17 cellular contexts compared by ENCODE assay signal in the genomic region with DNA sequence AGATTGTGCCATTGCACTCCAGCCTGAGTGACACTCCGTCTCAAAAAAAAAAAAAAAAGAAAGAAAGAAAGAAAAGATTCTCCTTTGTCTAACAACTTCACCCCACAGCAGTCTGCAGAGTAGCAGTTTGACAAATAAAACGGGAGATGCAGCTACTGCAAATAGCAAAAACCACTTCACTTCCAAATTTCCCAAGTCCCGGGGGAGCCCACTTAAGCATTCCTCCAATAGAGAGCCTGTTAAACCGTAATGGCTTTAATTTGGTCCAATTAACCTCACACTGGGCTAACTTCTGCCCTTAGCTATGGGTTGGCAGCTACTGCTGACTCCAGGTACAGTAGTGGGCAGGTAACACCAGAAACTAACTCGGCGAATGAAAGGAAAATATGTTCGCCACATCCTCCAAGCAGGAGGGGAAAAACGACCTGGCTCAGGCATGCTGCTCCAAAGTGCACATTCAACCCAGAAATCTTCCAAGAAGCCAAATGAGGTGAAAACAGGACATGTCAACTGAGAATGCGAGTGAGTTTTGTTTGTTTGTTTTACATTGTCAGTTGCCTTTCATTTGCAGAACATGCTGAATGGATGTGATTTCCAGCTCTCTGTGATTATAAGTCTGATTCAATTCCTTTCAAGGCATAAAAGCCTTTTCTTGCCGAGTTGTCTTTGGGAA.
DNase-seq lines count a peak whose midpoint lies in the region; ATAC-seq, FAIRE-seq and TF ChIP-seq lines count a peak whose summit lies in the region.
"Had no signal": no experiment of that assay in that cellular context is flagged by ENCODE, and none has a peak within 500 bp of the region (broad histone marks: within the 10 kb centered on the region; RNA-seq: fewer than 3 reads in every experiment).

No MANE protein-coding gene starts in this region.

- H2AFZ ChIP-seq in HepG2 (ENCODE audit: low read length): peak overlapping the region; percentile 29

- ATAC-seq in WTC11 (peak; percentile 74), HepG2 (no peak)
- ATAC-seq: effector memory CD8-positive, alpha-beta T cell; right cardiac atrium had no signal

- H3K9me3 ChIP-seq in HEK293 (ENCODE audit: control insufficient read depth, insufficient read depth, low read depth, low read length): no peaks in the 10 kb centered on the region
- no peaks in the 10 kb centered on the region for H3K9me3 ChIP-seq in HepG2 (ENCODE audit: low read length)
- H3K9me3 ChIP-seq in CD8-positive, alpha-beta memory T cell (ENCODE audit: low read length): no peaks in the 10 kb centered on the region

- no peak overlapping the region for H3K9ac ChIP-seq in HepG2 (ENCODE audit: insufficient read depth, low read depth, low read length)

- DNase-seq in NCI-H146 treated with DMSO at 0.1 percent for 48 hours (lab: John Stamatoyannopoulos, UW; ENCODE audit: unreplicated experiment): peak; percentile 19
- DNase-seq in WTC11 (ENCODE audit: low spot score): no peak
- no peak for DNase-seq in HepG2 (ENCODE audit: low spot score)
- DNase-seq in CD8-positive, alpha-beta memory T cell: no peak
- no peak for DNase-seq in stimulated activated CD4-positive, alpha-beta T cell treated with anti-CD3 and anti-CD28 coated beads, Interleukin-4, amount 100 ng/mL, for 24 hours
- DNase-seq in activated CD4-positive, alpha-beta T cell treated with anti-CD3 and anti-CD28 coated beads, Interleukin-2, amount 50 U/mL, for 1 hour: no peak
- no peak for DNase-seq in middle frontal gyrus (ENCODE audit: extremely low spot score, low spot score)
- DNase-seq: activated CD4-positive, alpha-beta T cell treated with anti-CD3 and anti-CD28 coated beads, Interleukin-2, amount 50 U/mL, for 4 hours; activated naive CD8-positive, alpha-beta T cell treated with anti-CD3 and anti-CD28 coated beads, Interleukin-2, amount 10 ng/mL, durations not matched to agents 7 days and 5 days; activated T-cell treated with anti-CD3 and anti-CD28 coated beads, Interleukin-2, amount 50 U/mL, for 24 hours; DMS153; effector memory CD8-positive, alpha-beta T cell; foreskin fibroblast; nephron progenitor cell; OCI-M1; right cardiac atrium had no signal

- H3K79me2 ChIP-seq in HepG2 (ENCODE audit: insufficient read depth, low read length): no peaks in the 10 kb centered on the region

- TF ChIP-seq RAD21 in HepG2 (CRISPR knock-in tag; IDR thresholded peaks at IDR 0.05): no peak

- no peaks in the 10 kb centered on the region for H3K36me3 Mint-ChIP-seq in WTC11
- H3K36me3 Mint-ChIP-seq in CD8-positive, alpha-beta memory T cell: no peaks in the 10 kb centered on the region
- H3K36me3 Mint-ChIP-seq: activated naive CD8-positive, alpha-beta T cell treated with anti-CD3 and anti-CD28 coated beads, Interleukin-2, amount 10 ng/mL, durations not matched to agents 7 days and 5 days had no signal

- no peaks in the 10 kb centered on the region for H3K9me3 Mint-ChIP-seq in WTC11
- H3K9me3 Mint-ChIP-seq in CD8-positive, alpha-beta memory T cell: no peaks in the 10 kb centered on the region
- H3K9me3 Mint-ChIP-seq: activated naive CD8-positive, alpha-beta T cell treated with anti-CD3 and anti-CD28 coated beads, Interleukin-2, amount 10 ng/mL, durations not matched to agents 7 days and 5 days; activated T-cell treated with anti-CD3 and anti-CD28 coated beads, Interleukin-2, amount 50 U/mL, for 24 hours; effector memory CD8-positive, alpha-beta T cell; nephron progenitor cell had no signal

- 9% methylated on average over 10 of the region's 10 CpGs for WGBS in HepG2 (ENCODE audit: low lambda C conversion rate)

- no peaks in the 10 kb centered on the region; a peak in 1 of 5 replicates for H3K27me3 ChIP-seq in HepG2 (ENCODE audit: control insufficient read depth in 1 of 2, insufficient read depth in 2 of 2, low read length in 2 of 2)
- no peaks in the 10 kb centered on the region for H3K27me3 ChIP-seq in CD8-positive, alpha-beta memory T cell (ENCODE audit: insufficient read depth, low read length, poor library complexity, severe bottlenecking)

- TF ChIP-seq EP300 in HepG2 (IDR thresholded peaks at IDR 0.05; ENCODE audit: low read depth in 2 of 2, low read length in 2 of 2) (no peak), HepG2 (CRISPR knock-in tag; IDR thresholded peaks at IDR 0.05; ENCODE audit: borderline replicate concordance) (no peak)

- no peaks in the 10 kb centered on the region for H4K20me1 ChIP-seq in HepG2 (ENCODE audit: insufficient read depth, low read length)

- POLR2A ChIA-PET in HEK293 (lab: Yijun Ruan, JAX) (no interaction called here), WTC11 (lab: Charles Lee) (interaction anchor here (0.7 kb wide), 1 partner anchor 16 kb away, joined by 5 read pairs; no protein-coding TSS in a partner anchor), HepG2 (lab: Yijun Ruan, JAX) (interaction anchor here (1.8 kb wide), 1 partner anchor 169 kb away, joined by 4 read pairs; no protein-coding TSS in a partner anchor)
- POLR2A ChIA-PET in CD8-positive, alpha-beta memory T cell (lab: Charles Lee): no interaction called here

- H3K36me3 ChIP-seq in HEK293 (ENCODE audit: control insufficient read depth in 2 of 2, insufficient read depth in 1 of 2, low read length in 2 of 2) (no peaks in the 10 kb centered on the region), HepG2 (replicated peaks in 1 of 2; ENCODE audit: control insufficient read depth in 1 of 2, insufficient read depth in 2 of 2, low read length in 2 of 2) (no peaks in the 10 kb centered on the region)
- no peaks in the 10 kb centered on the region for H3K36me3 ChIP-seq in CD8-positive, alpha-beta memory T cell (ENCODE audit: insufficient read depth, low read length)

- H3K27ac ChIP-seq in HEK293 (ENCODE audit: extremely low read depth, low read depth, low read length) (no peak overlapping the region), HepG2 (ENCODE audit: extremely low read length, insufficient read depth, low read length) (no peak overlapping the region)
- H3K27ac ChIP-seq in CD8-positive, alpha-beta memory T cell (ENCODE audit: low read depth, low read length): no peak overlapping the region

- H3K4me2 ChIP-seq in HepG2 (ENCODE audit: low read depth, low read length): peak overlapping the region; percentile 72

- intact Hi-C loops in HepG2 (cut with micrococcal nuclease; ENCODE audit: unreplicated experiment): no loop called here

- no peak for TF ChIP-seq POLR2A in HepG2 (IDR thresholded peaks at IDR 0.05; ENCODE audit: insufficient read depth in 1 of 2, low read depth in 2 of 2, low read length in 2 of 2)

- CTCF ChIA-PET in HEK293 (lab: Yijun Ruan, JAX) (interaction anchor here (1.0 kb wide), 1 partner anchor 30 kb away, joined by 4 read pairs; no protein-coding TSS in a partner anchor), WTC11 (lab: Charles Lee) (interaction anchor here (0.7 to 1.6 kb wide), 2 partner anchors 107 to 188 kb away, joined by 3 to 4 read pairs; no protein-coding TSS in a partner anchor), HepG2 (lab: Yijun Ruan, JAX; ENCODE audit: low intra/inter-chr PET ratio, low total read pairs) (no interaction called here)
- CTCF ChIA-PET in CD8-positive, alpha-beta memory T cell (lab: Charles Lee): no interaction called here

- H3K27ac Mint-ChIP-seq in WTC11: no peak overlapping the region
- no peak overlapping the region for H3K27ac Mint-ChIP-seq in CD8-positive, alpha-beta memory T cell
- H3K27ac Mint-ChIP-seq: activated naive CD8-positive, alpha-beta T cell treated with anti-CD3 and anti-CD28 coated beads, Interleukin-2, amount 10 ng/mL, durations not matched to agents 7 days and 5 days; activated T-cell treated with anti-CD3 and anti-CD28 coated beads, Interleukin-2, amount 50 U/mL, for 24 hours; effector memory CD8-positive, alpha-beta T cell; nephron progenitor cell had no signal

- no TSS peak for BruUV-seq in HepG2 (replicated peaks; lab: Mats Ljungman, UMichigan)

- H3K4me3 ChIP-seq in HEK293 (ENCODE audit: low read depth, low read length) (no peak overlapping the region), HepG2 (replicated peaks in 1 of 3; ENCODE audit: insufficient read depth in 1 of 3, low read depth in 2 of 3, low read length in 3 of 3) (no peak overlapping the region)
- no peak overlapping the region for H3K4me3 ChIP-seq in CD8-positive, alpha-beta memory T cell (ENCODE audit: low read length)

- H3K4me1 ChIP-seq in HEK293 (ENCODE audit: control insufficient read depth, insufficient read depth, low read length) (peaks cover 9% of the 10 kb centered on the region), HepG2 (ENCODE audit: insufficient read depth, low read length) (peaks cover 82% of the 10 kb centered on the region)
- no peaks in the 10 kb centered on the region for H3K4me1 ChIP-seq in CD8-positive, alpha-beta memory T cell (ENCODE audit: insufficient read depth, low read length)

- peaks cover 73% of the 10 kb centered on the region for H3K27me3 Mint-ChIP-seq in WTC11 (ENCODE audit: low read depth)
- H3K27me3 Mint-ChIP-seq in CD8-positive, alpha-beta memory T cell: peaks cover 3 to 7% of the 10 kb centered on the region in 2 donors
- H3K27me3 Mint-ChIP-seq: activated naive CD8-positive, alpha-beta T cell treated with anti-CD3 and anti-CD28 coated beads, Interleukin-2, amount 10 ng/mL, durations not matched to agents 7 days and 5 days; activated T-cell treated with anti-CD3 and anti-CD28 coated beads, Interleukin-2, amount 50 U/mL, for 24 hours had no signal

- in situ Hi-C loops in HepG2 (cut with HindIII; ENCODE audit: extremely low pct_ligation_motif_present, low pct_unique_long_range_greater_than_20kb): no loop called here

- peak overlapping the region; percentile 40 for H3K4me3 Mint-ChIP-seq in WTC11
- no peak overlapping the region for H3K4me3 Mint-ChIP-seq in CD8-positive, alpha-beta memory T cell
- H3K4me3 Mint-ChIP-seq: activated naive CD8-positive, alpha-beta T cell treated with anti-CD3 and anti-CD28 coated beads, Interleukin-2, amount 10 ng/mL, durations not matched to agents 7 days and 5 days; activated T-cell treated with anti-CD3 and anti-CD28 coated beads, Interleukin-2, amount 50 U/mL, for 24 hours; effector memory CD8-positive, alpha-beta T cell; nephron progenitor cell had no signal

- no peak for FAIRE-seq in HepG2 (lab: Jason Lieb, UNC)

- H3K4me1 Mint-ChIP-seq in WTC11: peaks cover 58% of the 10 kb centered on the region
- no peaks in the 10 kb centered on the region for H3K4me1 Mint-ChIP-seq in CD8-positive, alpha-beta memory T cell
- H3K4me1 Mint-ChIP-seq: activated naive CD8-positive, alpha-beta T cell treated with anti-CD3 and anti-CD28 coated beads, Interleukin-2, amount 10 ng/mL, durations not matched to agents 7 days and 5 days had no signal

- TF ChIP-seq CTCF in HEK293 (tag by site-specific recombination; IDR thresholded peaks at IDR 0.05): no peak
- no peak for TF ChIP-seq CTCF in WTC11 (IDR thresholded peaks at IDR 0.05)
- no peak for TF ChIP-seq CTCF in HepG2 (CRISPR knock-in tag; IDR thresholded peaks at IDR 0.05)

TF ChIP-seq in HEK293, 187 proteins besides CTCF, POLR2A, EP300 and RAD21 (continues in another document):
- TF ChIP-seq FEZF1 (tag by site-specific recombination; IDR thresholded peaks at IDR 0.05): peak; percentile 48; the same call in 1 of the 2 replicates

TF ChIP-seq in WTC11, 78 proteins besides CTCF, POLR2A, EP300 and RAD21 (continues in another document):
- TF ChIP-seq EMX1 (CRISPR knock-in tag; IDR thresholded peaks at IDR 0.05) (no peak), ETV6 (CRISPR knock-in tag; IDR thresholded peaks at IDR 0.05) (no peak)

TF ChIP-seq in HepG2, 621 proteins besides CTCF, POLR2A, EP300 and RAD21:
- no peak for TF ChIP-seq CHD2 (IDR thresholded peaks at IDR 0.05; ENCODE audit: low read depth, low read length)

Comparison
In these comparisons a context has a peak if more than half of its experiments do, and no peak if none do; other contexts are left out.
1. CTCF ChIA-PET loops: an anchor here in HEK293 (1.0 kb wide) and WTC11 (0.7 to 1.6 kb wide); none called in HepG2 and CD8-positive, alpha-beta memory T cell.
2. POLR2A ChIA-PET loops: an anchor here in WTC11 (0.7 kb wide) and HepG2 (1.8 kb wide); none called in HEK293 and CD8-positive, alpha-beta memory T cell.